In the genomic region with DNA sequence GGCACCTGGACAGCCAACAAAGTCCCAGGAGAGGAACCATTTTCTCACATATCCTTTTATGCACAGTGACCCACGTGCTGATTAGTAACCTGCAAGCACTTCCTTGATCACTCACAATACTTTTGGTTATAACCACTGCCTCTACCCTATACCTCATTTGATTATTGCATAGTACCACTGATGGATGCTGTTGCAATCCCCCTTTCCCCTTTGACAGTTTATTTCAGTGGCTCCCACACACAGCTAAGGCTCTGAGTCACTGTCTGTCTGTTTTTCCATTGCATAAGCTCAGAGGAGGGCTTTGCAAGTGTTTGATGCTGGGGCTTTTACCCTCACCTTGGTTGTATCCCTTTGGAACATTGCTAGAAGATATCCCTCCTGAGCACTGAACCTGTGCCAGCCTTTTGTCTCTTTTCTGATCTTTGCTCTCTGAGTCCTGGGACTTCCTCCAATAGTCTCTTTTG, we compare ENCODE assay signal across 13 cellular contexts.
A peak's percentile ranks its signal among the peaks of the same experiment; 100 is the strongest.
DNase-seq lines count a peak whose midpoint lies in the region; ATAC-seq lines count a peak whose summit lies in the region.
"Had no signal": no experiment of that assay in that cellular context is flagged by ENCODE, and none has a peak within 500 bp of the region (broad histone marks: within the 10 kb centered on the region; RNA-seq: fewer than 3 reads in every experiment).

No MANE protein-coding gene starts in this region.

- peak overlapping the region; percentile 97 for H3K27ac ChIP-seq in epithelial cell of prostate
- H3K27ac ChIP-seq: ascending aorta, C4-2B had no signal

- H3K9me3 Mint-ChIP-seq in activated T-cell treated with anti-CD3 and anti-CD28 coated beads, Interleukin-2, amount 50 U/mL, for 72 hours, result no peaks in the 10 kb centered on the region
- no peaks in the 10 kb centered on the region for H3K9me3 Mint-ChIP-seq in activated T-cell treated with anti-CD3 and anti-CD28 coated beads, Interleukin-2, amount 50 U/mL, for 24 hours

- intact Hi-C loops in left ventricle myocardium superior (cut with micrococcal nuclease), result no loop called here

- ATAC-seq in activated T-cell treated with anti-CD3 and anti-CD28 coated beads, Interleukin-2, amount 50 U/mL, for 72 hours (replicated peaks in 1 of 2), result peak; percentile 96 to 97
- peak; percentile 96 for ATAC-seq in stimulated activated naive CD8-positive, alpha-beta T cell treated with anti-CD3 and anti-CD28 coated beads, Interleukin-15, Interleukin-2, amounts not matched to agents 100 U/mL and 50 U/mL, for 24 hours
- ATAC-seq in left ventricle myocardium superior (no peak), GM19397 (IDR thresholded peaks at IDR 0.05; ENCODE audit: unreplicated experiment) (no peak)

- no peak overlapping the region for H3K4me3 Mint-ChIP-seq in activated T-cell treated with anti-CD3 and anti-CD28 coated beads, Interleukin-2, amount 50 U/mL, for 72 hours
- H3K4me3 Mint-ChIP-seq in activated T-cell treated with anti-CD3 and anti-CD28 coated beads, Interleukin-2, amount 50 U/mL, for 24 hours, result no peak overlapping the region

- peak; percentile 4 to 10 for DNase-seq in activated T-cell treated with anti-CD3 and anti-CD28 coated beads, Interleukin-2, amount 50 U/mL, for 72 hours
- DNase-seq in activated T-cell treated with anti-CD3 and anti-CD28 coated beads, Interleukin-2, amount 50 U/mL, for 24 hours, result no peak
- peak; percentile 28 for DNase-seq in NCI-H2196 treated with DMSO at 0.1 percent for 48 hours (lab: John Stamatoyannopoulos, UW; ENCODE audit: unreplicated experiment)
- no peak for DNase-seq in epithelial cell of prostate (ENCODE audit: low read depth, low spot score)
- no peak for DNase-seq in stimulated activated naive CD8-positive, alpha-beta T cell treated with anti-CD3 and anti-CD28 coated beads, Interleukin-15, Interleukin-2, amounts not matched to agents 100 U/mL and 50 U/mL, for 24 hours
- no peak for DNase-seq in activated gamma-delta T cell treated with Interleukin-2 at 50 U/mL for 16 hours
- no peak for DNase-seq in left ventricle myocardium superior
- DNase-seq: hippocampal formation, NCI-H2081, posterior cingulate gyrus had no signal

- H3K27ac Mint-ChIP-seq in activated T-cell treated with anti-CD3 and anti-CD28 coated beads, Interleukin-2, amount 50 U/mL, for 72 hours, result no peak overlapping the region
- H3K27ac Mint-ChIP-seq in activated T-cell treated with anti-CD3 and anti-CD28 coated beads, Interleukin-2, amount 50 U/mL, for 24 hours, result no peak overlapping the region

- H3K36me3 Mint-ChIP-seq in activated T-cell treated with anti-CD3 and anti-CD28 coated beads, Interleukin-2, amount 50 U/mL, for 72 hours (ENCODE audit: insufficient read depth in 2 of 2), result no peaks in the 10 kb centered on the region
- H3K36me3 Mint-ChIP-seq in activated T-cell treated with anti-CD3 and anti-CD28 coated beads, Interleukin-2, amount 50 U/mL, for 24 hours (ENCODE audit: low read depth), result no peaks in the 10 kb centered on the region

- H3K4me1 Mint-ChIP-seq in activated T-cell treated with anti-CD3 and anti-CD28 coated beads, Interleukin-2, amount 50 U/mL, for 72 hours (ENCODE audit: low read depth), result peaks cover 20% of the 10 kb centered on the region
- peaks cover 12% of the 10 kb centered on the region for H3K4me1 Mint-ChIP-seq in activated T-cell treated with anti-CD3 and anti-CD28 coated beads, Interleukin-2, amount 50 U/mL, for 24 hours (ENCODE audit: low read depth)

- H3K27me3 Mint-ChIP-seq in activated T-cell treated with anti-CD3 and anti-CD28 coated beads, Interleukin-2, amount 50 U/mL, for 72 hours (ENCODE audit: low read depth), result peaks cover 22% of the 10 kb centered on the region
- H3K27me3 Mint-ChIP-seq in activated T-cell treated with anti-CD3 and anti-CD28 coated beads, Interleukin-2, amount 50 U/mL, for 24 hours, result peaks cover 29% of the 10 kb centered on the region

Comparison
In these comparisons a context has a peak if more than half of its experiments do, and no peak if none do; other contexts are left out.
1. DNase-seq: peak in activated T-cell treated with anti-CD3 and anti-CD28 coated beads, Interleukin-2, amount 50 U/mL, for 72 hours (2 of 2) and NCI-H2196 treated with DMSO at 0.1 percent for 48 hours (single experiment); none in activated T-cell treated with anti-CD3 and anti-CD28 coated beads, Interleukin-2, amount 50 U/mL, for 24 hours (single experiment), epithelial cell of prostate (single experiment), stimulated activated naive CD8-positive, alpha-beta T cell treated with anti-CD3 and anti-CD28 coated beads, Interleukin-15, Interleukin-2, amounts not matched to agents 100 U/mL and 50 U/mL, for 24 hours (single experiment), activated gamma-delta T cell treated with Interleukin-2 at 50 U/mL for 16 hours (single experiment) and left ventricle myocardium superior (single experiment).
2. ATAC-seq: peak in activated T-cell treated with anti-CD3 and anti-CD28 coated beads, Interleukin-2, amount 50 U/mL, for 72 hours (2 of 2) and stimulated activated naive CD8-positive, alpha-beta T cell treated with anti-CD3 and anti-CD28 coated beads, Interleukin-15, Interleukin-2, amounts not matched to agents 100 U/mL and 50 U/mL, for 24 hours (single experiment); none in left ventricle myocardium superior (single experiment) and GM19397 (single experiment).